In the genomic region with DNA sequence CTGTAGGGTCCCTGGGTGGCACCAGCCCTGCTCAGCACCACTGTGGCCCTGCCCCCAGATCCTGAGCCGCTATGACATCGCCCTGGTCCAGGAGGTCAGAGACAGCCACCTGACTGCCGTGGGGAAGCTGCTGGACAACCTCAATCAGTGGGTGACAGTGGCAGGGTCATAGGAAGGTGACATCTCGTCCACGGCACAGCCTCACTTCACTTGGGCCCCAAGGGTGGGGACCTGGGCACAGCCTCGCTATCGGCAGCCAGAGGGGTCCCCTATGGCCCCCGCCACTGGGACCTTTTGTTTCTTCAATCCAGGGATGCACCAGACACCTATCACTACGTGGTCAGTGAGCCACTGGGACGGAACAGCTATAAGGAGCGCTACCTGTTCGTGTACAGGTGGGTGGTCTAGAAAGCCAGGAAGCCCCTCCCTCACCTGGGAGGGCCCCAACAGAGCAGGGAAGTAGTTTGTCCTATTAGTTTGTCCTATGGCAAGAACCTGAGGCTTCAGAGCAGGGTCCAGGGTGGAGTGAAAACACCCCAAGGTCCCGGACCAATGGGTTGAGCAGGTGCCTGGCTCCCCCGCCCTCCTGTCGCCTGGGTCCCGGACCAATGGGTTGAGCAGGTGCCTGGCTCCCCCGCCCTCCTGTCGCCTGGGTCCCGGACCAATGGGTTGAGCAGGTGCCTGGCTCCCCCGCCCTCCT, we compare ENCODE assay signal across 2 cellular contexts.
TF ChIP-seq lines count a peak whose summit lies in the region.

No MANE protein-coding gene starts in this region.

TF ChIP-seq in HCT116, 20 proteins besides CTCF, POLR2A, EP300 and RAD21:
- TF ChIP-seq, protein P1, sequence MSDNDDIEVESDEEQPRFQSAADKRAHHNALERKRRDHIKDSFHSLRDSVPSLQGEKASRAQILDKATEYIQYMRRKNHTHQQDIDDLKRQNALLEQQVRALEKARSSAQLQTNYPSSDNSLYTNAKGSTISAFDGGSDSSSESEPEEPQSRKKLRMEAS (IDR thresholded peaks at IDR 0.05), result no peak
- TF ChIP-seq SRF (IDR thresholded peaks at IDR 0.05; ENCODE audit: low read depth) (no peak), ZFX (IDR thresholded peaks at IDR 0.05) (no peak), ZBTB33 (IDR thresholded peaks at IDR 0.05; ENCODE audit: extremely low read depth, insufficient replicate concordance, low read length) (no peak), EGR1 (IDR thresholded peaks at IDR 0.05; ENCODE audit: low read depth) (no peak), ZNF274 (IDR thresholded peaks at IDR 0.05; ENCODE audit: low read depth, low read length) (no peak), TCF7L2 (IDR thresholded peaks at IDR 0.05; ENCODE audit: borderline replicate concordance, extremely low read depth, insufficient read depth, insufficient read length) (no peak), POLR2AphosphoS5 (IDR thresholded peaks at IDR 0.05; ENCODE audit: low read depth, low read length) (no peak), SIN3A (IDR thresholded peaks at IDR 0.05; ENCODE audit: low read depth) (no peak)
TF ChIP-seq in HCT116: peak in this region for 0.

TF ChIP-seq in K562, 482 proteins besides CTCF, POLR2A, EP300 and RAD21:
- TF ChIP-seq ZNF280B (CRISPR knock-in tag; IDR thresholded peaks at IDR 0.05), result no peak
- no peak for TF ChIP-seq DNMT1 (IDR thresholded peaks at IDR 0.05)
- TF ChIP-seq ZNF354B (CRISPR knock-in tag; IDR thresholded peaks at IDR 0.05), result no peak
- peak; percentile 43 for TF ChIP-seq RBM22 (IDR thresholded peaks at IDR 0.05; ENCODE audit: low read depth, low read length, poor library complexity, severe bottlenecking)
- TF ChIP-seq HIVEP1 (CRISPR knock-in tag; IDR thresholded peaks at IDR 0.05), result no peak
TF ChIP-seq in K562: peak in this region for 1.
